ENCODE assay signal across 8 cellular contexts in genomic region chr11:123061403-123062157, GRCh38. TPM values are rescaled to one million over a fixed set of nuclear protein-coding genes. Genes with fewer than 3 reads are reported as not detected.
DNase-seq lines count a peak whose midpoint lies in the region; ATAC-seq and TF ChIP-seq lines count a peak whose summit lies in the region.

Gene HSPA8, minus strand, starts transcription at chr11:123062136. Its CDS starts 812 bp downstream, at chr11:123061324.

- no peaks in the 10 kb centered on the region for H3K9me3 Mint-ChIP-seq in activated naive CD8-positive, alpha-beta T cell treated with anti-CD3 and anti-CD28 coated beads, Interleukin-2, amount 50 U/mL, for 24 hours
- H3K9me3 Mint-ChIP-seq in progenitor cell of endocrine pancreas (ENCODE audit: low read depth): no peaks in the 10 kb centered on the region

- H3K4me3 Mint-ChIP-seq in activated naive CD8-positive, alpha-beta T cell treated with anti-CD3 and anti-CD28 coated beads, Interleukin-2, amount 50 U/mL, for 24 hours: peak within 1 kb of the TSS; percentile 97
- peak within 1 kb of the TSS; percentile 97 for H3K4me3 Mint-ChIP-seq in progenitor cell of endocrine pancreas (ENCODE audit: low read depth)

- WGBS in heart left ventricle, 4 donors: 0 to 1% (median 0%) methylated on average over 39 to 45 of the region's 45 CpGs

- peaks cover 6 to 46% (median 45%) of the 10 kb centered on the region in 9 donors for H3K36me3 ChIP-seq in heart left ventricle
- H3K36me3 ChIP-seq in upper lobe of right lung: peaks cover 48% of the 10 kb centered on the region

- H3K36me3 Mint-ChIP-seq in activated naive CD8-positive, alpha-beta T cell treated with anti-CD3 and anti-CD28 coated beads, Interleukin-2, amount 50 U/mL, for 24 hours (ENCODE audit: low read depth): peaks cover 70% of the 10 kb centered on the region
- H3K36me3 Mint-ChIP-seq in progenitor cell of endocrine pancreas (ENCODE audit: insufficient read depth): peaks cover 47% of the 10 kb centered on the region

- H3K4me1 Mint-ChIP-seq in activated naive CD8-positive, alpha-beta T cell treated with anti-CD3 and anti-CD28 coated beads, Interleukin-2, amount 50 U/mL, for 24 hours: peaks cover 76% of the 10 kb centered on the region
- H3K4me1 Mint-ChIP-seq in progenitor cell of endocrine pancreas (ENCODE audit: low read depth): peaks cover 48% of the 10 kb centered on the region

- H3K4me1 ChIP-seq in heart left ventricle: peaks cover 0 to 78% (median 55%) of the 10 kb centered on the region in 12 donors
- H3K4me1 ChIP-seq in upper lobe of right lung: peaks cover 48% of the 10 kb centered on the region

- H3K27ac Mint-ChIP-seq in activated naive CD8-positive, alpha-beta T cell treated with anti-CD3 and anti-CD28 coated beads, Interleukin-2, amount 50 U/mL, for 24 hours: peak within 1 kb of the TSS; percentile 100
- peak within 1 kb of the TSS; percentile 99 for H3K27ac Mint-ChIP-seq in progenitor cell of endocrine pancreas

- peak; percentile 93 to 98 for TF ChIP-seq POLR2A in heart left ventricle (IDR thresholded peaks at IDR 0.05)

- no peaks in the 10 kb centered on the region for H3K9me3 ChIP-seq in heart left ventricle
- H3K9me3 ChIP-seq in upper lobe of right lung: no peaks in the 10 kb centered on the region

- H3K27ac ChIP-seq in heart left ventricle (peak within 1 kb of the TSS; percentile 96 to 100 (median 99)), upper lobe of right lung (peak within 1 kb of the TSS; percentile 100)

- intact Hi-C loops in heart left ventricle (cut with DNase I) (loop anchor here in 3 of 10 donors (2.0 to 5.0 kb wide), 3 partner anchors 21 to 75 kb away; no protein-coding TSS in a partner anchor), upper lobe of right lung (cut with DNase I) (no loop called here)

- no peak for TF ChIP-seq CTCF in heart left ventricle (IDR thresholded peaks at IDR 0.05)
- TF ChIP-seq CTCF in progenitor cell of endocrine pancreas (IDR thresholded peaks at IDR 0.05; ENCODE audit: unreplicated experiment): no peak
- TF ChIP-seq CTCF in upper lobe of right lung (IDR thresholded peaks at IDR 0.05): no peak

- DNase-seq in SIG-M5 treated with dmso at 0.1 percent for 504 hours (lab: John Stamatoyannopoulos, UW; ENCODE audit: unreplicated experiment): peak; percentile 53
- no peak for DNase-seq in SIG-M5 (lab: John Stamatoyannopoulos, UW)
- DNase-seq in HUDEP-2 (lab: John Stamatoyannopoulos, UW; ENCODE audit: unreplicated experiment in 76 of 76): peak in 69 of 76 experiments; percentile 8 to 75 (median 58)
- peak; percentile 66 for DNase-seq in SW480 (ENCODE audit: low spot score)
- peak; percentile 67 for DNase-seq in activated naive CD8-positive, alpha-beta T cell treated with anti-CD3 and anti-CD28 coated beads, Interleukin-2, amount 50 U/mL, for 24 hours
- peak; percentile 68 to 85 (median 79) for DNase-seq in heart left ventricle
- DNase-seq in progenitor cell of endocrine pancreas (ENCODE audit: low spot score, unreplicated experiment): peak; percentile 24
- peak; percentile 87 for DNase-seq in upper lobe of right lung

- H3K4me3 ChIP-seq in heart left ventricle (peak within 1 kb of the TSS; percentile 67 to 96 (median 92)), upper lobe of right lung (peak within 1 kb of the TSS; percentile 94)

- no peaks in the 10 kb centered on the region for H3K27me3 ChIP-seq in heart left ventricle
- no peaks in the 10 kb centered on the region for H3K27me3 ChIP-seq in upper lobe of right lung

- peak; percentile 22 for ATAC-seq in activated naive CD8-positive, alpha-beta T cell treated with anti-CD3 and anti-CD28 coated beads, Interleukin-2, amount 50 U/mL, for 24 hours
- ATAC-seq in heart left ventricle: peak; percentile 4 to 33 (median 14)
- peak; percentile 33 for ATAC-seq in upper lobe of right lung

- H3K27me3 Mint-ChIP-seq in activated naive CD8-positive, alpha-beta T cell treated with anti-CD3 and anti-CD28 coated beads, Interleukin-2, amount 50 U/mL, for 24 hours: peaks cover 11% of the 10 kb centered on the region
- H3K27me3 Mint-ChIP-seq in progenitor cell of endocrine pancreas: no peaks in the 10 kb centered on the region

RNA-seq across cellular contexts. Expression of gene HSPA8, which starts in this region (rescaled TPM):
- total RNA-seq in heart left ventricle: 1,000 to 10,000 TPM in 7 of 9 donors, 100 to 1,000 TPM in 2; 650 to 1,438 (median 1,101) TPM
- polyA plus RNA-seq in heart left ventricle: 1,000 to 10,000 TPM in 1 of 2 donors, 10 to 100 TPM in 1; 58.9 to 2,193 TPM
- total RNA-seq in progenitor cell of endocrine pancreas: 1,127 and 1,140 TPM in 2 replicates
- 840 TPM for total RNA-seq in upper lobe of right lung
